In genomic region chr7:77205706-77206105, GRCh38 we compare ENCODE assay signal across 26 cellular contexts. TPM values are rescaled to one million over a fixed set of nuclear protein-coding genes. Genes with fewer than 3 reads are reported as not detected.
A peak's percentile ranks its signal among the peaks of the same experiment; 100 is the strongest.
DNase-seq lines count a peak whose midpoint lies in the region; ATAC-seq, FAIRE-seq and TF ChIP-seq lines count a peak whose summit lies in the region.
"Had no signal": no experiment of that assay in that cellular context is flagged by ENCODE, and none has a peak within 500 bp of the region (broad histone marks: within the 10 kb centered on the region; RNA-seq: fewer than 3 reads in every experiment).

No MANE protein-coding gene starts in this region.

- no peaks in the 10 kb centered on the region for H3K27me3 ChIP-seq in BJ (ENCODE audit: control insufficient read depth, insufficient read depth, low read length)

- no peak overlapping the region for H3K27ac Mint-ChIP-seq in WTC11
- H3K27ac Mint-ChIP-seq: B cell; GM23338; T-helper 1 cell treated with Interleukin-12 subunit alpha and Interleukin-12 subunit beta and Interleukin-4 antibody, amounts not matched to agents 30 μg/mL and 1 μg/mL, for 36 hours had no signal

- POLR2A ChIA-PET in BJ (lab: Charles Lee) (no interaction called here), WTC11 (lab: Charles Lee) (no interaction called here)

- ATAC-seq in WTC11 (no peak), GM18867 (IDR thresholded peaks at IDR 0.05; ENCODE audit: unreplicated experiment) (no peak), GM21381 (IDR thresholded peaks at IDR 0.05; ENCODE audit: unreplicated experiment) (no peak)
- ATAC-seq: GM23338, Panc1 had no signal

- H3K36me3 Mint-ChIP-seq in WTC11 = peaks cover 24% of the 10 kb centered on the region

- H3K36me3 ChIP-seq in BJ (ENCODE audit: control insufficient read depth, insufficient read depth, low read length) = no peaks in the 10 kb centered on the region

- H3K27me3 Mint-ChIP-seq in WTC11 (ENCODE audit: low read depth) = peaks cover 6% of the 10 kb centered on the region
- H3K27me3 Mint-ChIP-seq: B cell had no signal

- no peak for TF ChIP-seq CTCF in BJ (IDR thresholded peaks at IDR 0.05; ENCODE audit: insufficient read depth, low read depth, low read length)
- TF ChIP-seq CTCF in WTC11 (IDR thresholded peaks at IDR 0.05) = no peak

- CTCF ChIA-PET in BJ (lab: Yijun Ruan, JAX) (interaction anchor here (1.3 kb wide), 1 partner anchor 20 kb away, joined by 3 read pairs; no protein-coding TSS in a partner anchor), WTC11 (lab: Charles Lee) (no interaction called here)

- DNase-seq in BJ (ENCODE audit: low read depth) = peak; percentile 8
- DNase-seq in GM18507 (ENCODE audit: extremely low spot score, insufficient read length, low read depth) = no peak
- DNase-seq in WTC11 (ENCODE audit: low spot score) = no peak
- no peak for DNase-seq in HuH-7 (ENCODE audit: low spot score)
- DNase-seq in GM19238 (ENCODE audit: insufficient read length, low spot score) = no peak
- DNase-seq: Calu3, DMS79 treated with DMSO at 0.1 percent for 48 hours, H9, NCI-H1092, NCI-H1417 treated with DMSO at 0.1 percent for 48 hours, NCI-H187, NCI-H2081 treated with DMSO at 0.1 percent for 48 hours, NCI-H226, NCI-H510A, NCI-H69, SHP77 treated with DMSO at 0.1 percent for 48 hours, SW 1271 had no signal

- peaks cover 35% of the 10 kb centered on the region for H3K9me3 Mint-ChIP-seq in WTC11

- no peak overlapping the region for H3K4me3 ChIP-seq in BJ (ENCODE audit: low read depth, low read length)
- H3K4me3 ChIP-seq: GM23338, SK-N-MC had no signal

- peak; percentile 12 for FAIRE-seq in GM18507 (lab: Jason Lieb, UNC)
- FAIRE-seq: A204.1 had no signal

- H3K4me3 Mint-ChIP-seq in WTC11 = no peak overlapping the region
- H3K4me3 Mint-ChIP-seq: B cell; CD14-positive monocyte; GM23338; H9; T-helper 1 cell treated with Interleukin-12 subunit alpha and Interleukin-12 subunit beta and Interleukin-4 antibody, amounts not matched to agents 30 μg/mL and 1 μg/mL, for 36 hours had no signal

- no peaks in the 10 kb centered on the region for H3K4me1 Mint-ChIP-seq in WTC11
- H3K4me1 Mint-ChIP-seq: GM23338, H9 had no signal

TF ChIP-seq in WTC11, 78 proteins besides CTCF, POLR2A, EP300 and RAD21:
- 0 out of 2 replicates have a peak, but pooled peaks have one; percentile 16 for TF ChIP-seq ZNF121 (CRISPR knock-in tag; IDR thresholded peaks at IDR 0.05)
- TF ChIP-seq FOXJ3 (CRISPR knock-in tag; IDR thresholded peaks at IDR 0.05; ENCODE audit: borderline replicate concordance) = no peak
TF ChIP-seq in WTC11: peak in this region for 1.

RNA-seq across cellular contexts. Expression of gene FGL2, which starts 6.1 kb away (rescaled TPM):
- 0.01 TPM in 1 of 2 replicates, not detected in the other for polyA plus RNA-seq in BJ (2011; rRNA removed)
- not detected in 2 replicates for polyA minus RNA-seq in BJ (2011; rRNA and poly(A)+ RNA removed)
- total RNA-seq in WTC11 (2021) = 0.05 TPM in 1 of 3 replicates, not detected in the others
- total RNA-seq: GM23338, H9 had no signal
- polyA plus RNA-seq: GM23338 had no signal
